In the genomic region with DNA sequence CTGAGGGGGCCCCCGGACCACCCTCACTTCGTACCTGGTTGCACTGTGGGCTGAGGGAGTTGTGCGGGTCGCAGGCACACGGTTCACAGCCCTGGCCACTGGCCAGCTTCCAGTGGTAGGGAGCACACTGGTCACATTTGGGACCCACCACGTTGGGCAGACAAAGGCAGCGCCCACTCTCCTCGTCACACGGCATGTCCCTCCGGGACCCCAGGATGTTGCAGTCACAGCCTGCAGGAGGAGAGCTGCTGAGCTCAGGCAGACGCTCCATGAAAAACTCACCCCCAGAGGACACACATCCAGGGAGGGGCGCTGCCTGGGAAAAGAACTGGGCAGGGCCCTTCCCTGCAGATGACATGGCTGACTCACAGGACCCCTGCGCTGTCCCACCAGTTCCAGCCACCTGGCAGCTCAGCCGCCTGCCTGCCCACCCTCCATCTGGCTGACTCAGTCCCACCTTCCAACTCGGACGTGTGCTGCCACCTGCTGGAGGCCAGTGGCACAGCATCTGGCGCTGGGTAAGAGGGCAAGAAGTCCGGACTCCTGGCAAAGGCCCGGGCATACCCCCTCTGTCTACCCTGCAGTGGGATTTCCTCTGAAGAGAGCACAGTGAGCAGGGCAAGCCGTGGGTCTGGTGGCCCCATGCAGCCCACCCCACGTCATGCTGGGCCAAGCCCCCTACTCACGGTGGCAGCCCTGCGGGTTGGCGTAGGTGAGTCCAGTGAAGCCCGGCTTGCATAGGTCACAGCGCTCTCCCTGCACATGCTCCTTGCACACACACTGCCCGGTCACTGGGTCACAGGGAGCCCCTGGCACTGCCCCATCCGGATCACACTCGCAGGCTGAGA, we compare ENCODE assay signal across 8 cellular contexts. TPM values are rescaled to one million over a fixed set of nuclear protein-coding genes. Genes with fewer than 3 reads are reported as not detected.
DNase-seq lines count a peak whose midpoint lies in the region; ATAC-seq and TF ChIP-seq lines count a peak whose summit lies in the region.

No MANE protein-coding gene starts in this region.

- no peaks in the 10 kb centered on the region for H3K27me3 ChIP-seq in right lobe of liver

- peak; percentile 39 for TF ChIP-seq POLR2A in right lobe of liver (IDR thresholded peaks at IDR 0.05)

- H3K36me3 ChIP-seq in right lobe of liver = no peaks in the 10 kb centered on the region

- H3K9me3 ChIP-seq in right lobe of liver = no peaks in the 10 kb centered on the region

- 14% methylated on average over 5 of the region's 29 CpGs for WGBS in right lobe of liver (ENCODE audit: insufficient coverage, low coverage, low lambda C conversion rate, missing lambda C conversion rate)

- ATAC-seq in GM19023 (IDR thresholded peaks at IDR 0.05; ENCODE audit: unreplicated experiment) (peak; percentile 73), HG03196 (IDR thresholded peaks at IDR 0.05; ENCODE audit: unreplicated experiment) (peak; percentile 81), right lobe of liver (peak; percentile 92 to 96 (median 94))

- peaks cover 0 to 31% (median 11%) of the 10 kb centered on the region in 4 donors for H3K4me1 ChIP-seq in right lobe of liver

- peak overlapping the region; percentile 12 to 57 (median 40) for H3K4me3 ChIP-seq in right lobe of liver

- DNase-seq in AG20443 (ENCODE audit: low spot score) = peak; percentile 84
- DNase-seq in NCI-H510A (lab: John Stamatoyannopoulos, UW) = peak; percentile 11
- peak; percentile 70 for DNase-seq in activated CD4-positive, alpha-beta T cell treated with anti-CD3 and anti-CD28 coated beads, Interleukin-2, amount 50 U/mL, for 1 hour
- DNase-seq in dedifferentiated amniotic fluid mesenchymal stem cell (ENCODE audit: extremely low spot score) = peak; percentile 36
- peak; percentile 85 to 95 (median 93) for DNase-seq in right lobe of liver
- peak; percentile 67 to 74 (median 68) for DNase-seq in stimulated activated CD4-positive, alpha-beta T cell treated with anti-CD3 and anti-CD28 coated beads, TNF-alpha, amount 100 ng/mL, for 48 hours (ENCODE audit: low read depth in 3 of 3)

- intact Hi-C loops in right lobe of liver (cut with DNase I) = loop anchor here in 1 of 2 donors (10.0 kb wide), 1 partner anchor 53 kb away; no protein-coding TSS in a partner anchor

- H3K27ac ChIP-seq in right lobe of liver = peak overlapping the region; percentile 26 to 83 (median 42)

- peak; percentile 96 to 100 (median 98) for TF ChIP-seq CTCF in right lobe of liver (IDR thresholded peaks at IDR 0.05)

RNA-seq across cellular contexts. Expression of a gene that starts 24.7 kb away (rescaled TPM):
- total RNA-seq in right lobe of liver = 10 to 100 TPM in 1 of 6 experiments, 1 to 10 TPM in 5; 5.0 to 14.6 (median 8.4) TPM

RNA-seq across cellular contexts. Expression of a gene that starts 44.1 kb away (rescaled TPM):
- total RNA-seq in right lobe of liver = under 1 TPM in 4 of 6 experiments, not detected in 2; 0.17 to 0.80 (median 0.37) TPM

RNA-seq across cellular contexts. Expression of a gene that starts 47.6 kb away (rescaled TPM):
- 100 to 1,000 TPM in 4 of 6 experiments, 10 to 100 TPM in 2; 36.9 to 749 (median 247) TPM for total RNA-seq in right lobe of liver

Comparison
In these comparisons a context has a peak if more than half of its experiments do, and no peak if none do; other contexts are left out.
1. Peak in every context shown above with its lines: DNase-seq, ATAC-seq, H3K4me3 ChIP-seq and H3K27ac ChIP-seq.
2. DNase-seq: peak in every context shown above with its lines; median percentile 93 in right lobe of liver; 84 in AG20443; 70 in activated CD4-positive, alpha-beta T cell treated with anti-CD3 and anti-CD28 coated beads, Interleukin-2, amount 50 U/mL, for 1 hour; 68 in stimulated activated CD4-positive, alpha-beta T cell treated with anti-CD3 and anti-CD28 coated beads, TNF-alpha, amount 100 ng/mL, for 48 hours; 36 in dedifferentiated amniotic fluid mesenchymal stem cell; 11 in NCI-H510A.